9 cellular contexts compared by ENCODE assay signal in genomic region chr3:136070953-136071949, GRCh38.
DNase-seq lines count a peak whose midpoint lies in the region; ATAC-seq, FAIRE-seq and TF ChIP-seq lines count a peak whose summit lies in the region.
"Had no signal": no experiment of that assay in that cellular context is flagged by ENCODE, and none has a peak within 500 bp of the region (broad histone marks: within the 10 kb centered on the region; RNA-seq: fewer than 3 reads in every experiment).

No MANE protein-coding gene starts in this region.

- H3K4me2 ChIP-seq in smooth muscle cell = peak overlapping the region; percentile 58

- no peaks in the 10 kb centered on the region for H3K9me3 ChIP-seq in smooth muscle cell (replicated peaks; ENCODE audit: low read depth)
- H3K9me3 ChIP-seq: BLaER1 treated with 17β-estradiol and CSF1 and Interleukin-3, amounts not matched to agents 10 nM and 100 nM had no signal

- no peaks in the 10 kb centered on the region for H4K20me1 ChIP-seq in smooth muscle cell (ENCODE audit: low read depth)
- H4K20me1 ChIP-seq: BLaER1 treated with 17β-estradiol and CSF1 and Interleukin-3, amounts not matched to agents 10 nM and 100 nM had no signal

- WGBS in smooth muscle cell (ENCODE audit: low lambda C conversion rate) = 27% methylated on average over 9 of the region's 9 CpGs

- peaks cover 6% of the 10 kb centered on the region for H3K4me1 ChIP-seq in smooth muscle cell (ENCODE audit: low read depth)

- no peak for FAIRE-seq in urothelium cell line (lab: Jason Lieb, UNC)

- peak overlapping the region; percentile 72 for H3K27ac ChIP-seq in smooth muscle cell (ENCODE audit: low read depth)

- TF ChIP-seq CTCF in foreskin fibroblast (IDR thresholded peaks at IDR 0.05; ENCODE audit: low read depth, low read length) (no peak), smooth muscle cell (IDR thresholded peaks at IDR 0.05; ENCODE audit: borderline replicate concordance, insufficient read depth, poor library complexity, severe bottlenecking) (peak; percentile 7)

- H3K4me3 ChIP-seq in foreskin fibroblast (ENCODE audit: low read depth in 1 of 2, low read length in 2 of 2) (no peak overlapping the region), smooth muscle cell (no peak overlapping the region)
- H3K4me3 ChIP-seq: BLaER1 treated with 17β-estradiol and CSF1 and Interleukin-3, amounts not matched to agents 10 nM and 100 nM had no signal

- no peak for ATAC-seq in GM19351 (IDR thresholded peaks at IDR 0.05; ENCODE audit: unreplicated experiment)

- H3F3A ChIP-seq in smooth muscle cell (ENCODE audit: low read depth) = no peaks in the 10 kb centered on the region

- H3K27me3 ChIP-seq in smooth muscle cell (ENCODE audit: low read depth) = no peaks in the 10 kb centered on the region
- H3K27me3 ChIP-seq: BLaER1 treated with 17β-estradiol and CSF1 and Interleukin-3, amounts not matched to agents 10 nM and 100 nM had no signal

- H3K36me3 ChIP-seq in smooth muscle cell (ENCODE audit: low read depth) = no peaks in the 10 kb centered on the region
- H3K36me3 ChIP-seq: BLaER1 treated with 17β-estradiol and CSF1 and Interleukin-3, amounts not matched to agents 10 nM and 100 nM had no signal

- H2AFZ ChIP-seq in smooth muscle cell (ENCODE audit: low read depth) = no peak overlapping the region

- H3K9ac ChIP-seq in smooth muscle cell (ENCODE audit: low read depth) = peak overlapping the region; percentile 44

- H3K79me2 ChIP-seq in smooth muscle cell (ENCODE audit: low read depth) = no peaks in the 10 kb centered on the region

- DNase-seq in NCI-H1105 treated with DMSO at 0.1 percent for 48 hours (lab: John Stamatoyannopoulos, UW) = peak; percentile 60
- no peak for DNase-seq in NCI-H1105 (lab: John Stamatoyannopoulos, UW)
- peak; percentile 6 for DNase-seq in RPMI8226
- DNase-seq in foreskin fibroblast = peak; percentile 44 to 79
- no peak for DNase-seq in smooth muscle cell (lab: John Stamatoyannopoulos, UW; ENCODE audit: unreplicated experiment)
- DNase-seq in urothelium cell line (ENCODE audit: low spot score) = no peak
- no peak for DNase-seq in DMS153 (lab: John Stamatoyannopoulos, UW)

Comparison
In these comparisons a context has a peak if more than half of its experiments do, and no peak if none do; other contexts are left out.
1. DNase-seq: peak in NCI-H1105 treated with DMSO at 0.1 percent for 48 hours (single experiment), RPMI8226 (single experiment) and foreskin fibroblast (2 of 2); none in NCI-H1105 (single experiment), smooth muscle cell (single experiment), urothelium cell line (single experiment) and DMS153 (single experiment).